8 cellular contexts compared by ENCODE assay signal in the genomic region with DNA sequence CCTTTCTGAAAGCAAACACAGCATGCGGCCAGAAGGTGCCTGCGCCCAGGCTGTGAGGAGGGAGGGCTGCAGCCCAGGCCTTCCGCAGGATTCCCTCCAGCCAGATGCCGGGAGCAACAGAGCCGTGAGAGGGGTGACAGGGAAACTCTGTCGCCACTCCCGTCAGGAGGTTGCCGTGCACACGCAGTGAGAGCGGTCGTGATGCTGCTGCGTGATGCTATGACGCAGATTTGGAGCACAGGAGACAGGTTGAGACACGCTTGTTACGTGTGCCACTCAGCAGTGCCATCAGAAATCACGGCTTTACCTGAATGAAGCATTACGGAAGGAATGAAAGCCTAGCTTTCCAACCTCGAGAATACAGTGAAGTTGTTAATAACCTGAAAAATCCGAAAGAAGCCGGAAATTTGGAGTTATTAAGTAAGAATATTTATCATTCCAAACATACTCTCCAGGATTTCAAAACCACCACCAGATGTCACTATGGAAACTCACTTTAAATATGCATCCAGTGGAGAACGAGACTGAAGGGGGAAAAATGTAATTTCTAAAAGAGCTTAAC. TPM values are rescaled to one million over a fixed set of nuclear protein-coding genes. Genes with fewer than 3 reads are reported as not detected.
DNase-seq lines count a peak whose midpoint lies in the region; ATAC-seq, FAIRE-seq and TF ChIP-seq lines count a peak whose summit lies in the region.

No MANE protein-coding gene starts in this region.

- DNase-seq in GM04503 (ENCODE audit: low read depth) (peak; percentile 59), Peyer's patch (no peak), fibroblast of pulmonary artery (ENCODE audit: low read depth) (peak; percentile 86), pancreas (no peak), NCI-H2196 treated with DMSO at 0.1 percent for 48 hours (lab: John Stamatoyannopoulos, UW; ENCODE audit: unreplicated experiment) (no peak), NCI-H146 (lab: John Stamatoyannopoulos, UW) (no peak)

- ATAC-seq in pancreas (peak; percentile 57 to 82 (median 70)), HG03469 (IDR thresholded peaks at IDR 0.05; ENCODE audit: unreplicated experiment) (no peak), HG02642 (IDR thresholded peaks at IDR 0.05; ENCODE audit: poor library complexity, unreplicated experiment) (no peak)

- H3K4me1 ChIP-seq in Peyer's patch = peaks cover 0 to 24% (median 0%) of the 10 kb centered on the region in 4 donors
- peaks cover 10 to 22% (median 13%) of the 10 kb centered on the region in 3 donors for H3K4me1 ChIP-seq in pancreas

- H3K36me3 ChIP-seq in Peyer's patch (peaks cover 0 to 7% (median 0%) of the 10 kb centered on the region in 3 donors), pancreas (no peaks in the 10 kb centered on the region)

- TF ChIP-seq POLR2A in Peyer's patch (IDR thresholded peaks at IDR 0.05) = no peak

- H3K27me3 ChIP-seq in Peyer's patch (no peaks in the 10 kb centered on the region), pancreas (no peaks in the 10 kb centered on the region)

- H3K27ac ChIP-seq in Peyer's patch = no peak overlapping the region
- no peak overlapping the region for H3K27ac ChIP-seq in pancreas

- FAIRE-seq in pancreas (lab: Jason Lieb, UNC) = peak; percentile 78

- intact Hi-C loops in pancreas (cut with DNase I) = loop anchor here in 1 of 3 donors (10.0 kb wide), 1 partner anchor 46 kb away; no protein-coding TSS in a partner anchor

- 48 to 49% methylated on average over 21 of the region's 21 CpGs for WGBS in pancreas, 2 donors

- H3K9me3 ChIP-seq in Peyer's patch = no peaks in the 10 kb centered on the region
- no peaks in the 10 kb centered on the region for H3K9me3 ChIP-seq in pancreas

- H3K4me3 ChIP-seq in Peyer's patch = no peak overlapping the region
- no peak overlapping the region for H3K4me3 ChIP-seq in fibroblast of pulmonary artery (replicated peaks; ENCODE audit: low read depth, low read length)
- no peak overlapping the region for H3K4me3 ChIP-seq in pancreas

- TF ChIP-seq CTCF in Peyer's patch (IDR thresholded peaks at IDR 0.05) = peak in 4 of 6 experiments; percentile 18 to 47 (median 44)
- TF ChIP-seq CTCF in fibroblast of pulmonary artery (IDR thresholded peaks at IDR 0.05; ENCODE audit: low read length, missing control alignments) = peak; percentile 56
- TF ChIP-seq CTCF in pancreas (IDR thresholded peaks at IDR 0.05) = peak in 3 of 4 donors; percentile 19 to 24 (median 21)

RNA-seq across cellular contexts. Expression of a gene that starts 54.4 kb away (rescaled TPM):
- total RNA-seq in Peyer's patch = 100 to 1,000 TPM in 3 of 4 donors, 10 to 100 TPM in 1; 88.3 to 580 (median 468) TPM
- total RNA-seq in pancreas = 10 to 100 TPM; 54.8 to 91.6 (median 71.3) TPM
- 10 to 100 TPM; 16.9 to 26.6 TPM for polyA plus RNA-seq in pancreas

Comparison
In these comparisons a context has a peak if more than half of its experiments do, and no peak if none do; other contexts are left out.
1. DNase-seq: peak in GM04503 (single experiment) and fibroblast of pulmonary artery (single experiment); none in Peyer's patch (0 of 3), pancreas (0 of 6), NCI-H2196 treated with DMSO at 0.1 percent for 48 hours (single experiment) and NCI-H146 (single experiment).
2. ATAC-seq: peak in pancreas (4 of 4); none in HG03469 (single experiment) and HG02642 (single experiment).
3. Peak in every context shown above with its lines, with median percentiles within 50 percentile points of each other: CTCF ChIP-seq.